Comparison of ENCODE assay signal across 32 cellular contexts in genomic region chr10:94180576-94180975, GRCh38.
"Had no signal": no experiment of that assay in that cellular context is flagged by ENCODE, and none has a peak within 500 bp of the region (broad histone marks: within the 10 kb centered on the region; RNA-seq: fewer than 3 reads in every experiment).

No MANE protein-coding gene starts in this region.

- DNase-seq: activated B cell treated with CpG ODN at 0.5 μM for 24 hours; activated CD4-positive, alpha-beta memory T cell treated with anti-CD3 and anti-CD28 coated beads for 36 hours; activated CD4-positive, alpha-beta T cell treated with anti-CD3 and anti-CD28 coated beads, Interleukin-2, amount 10 ng/mL, durations not matched to agents 24 days and 14 days; activated CD8-positive, alpha-beta memory T cell treated with anti-CD3 and anti-CD28 coated beads, Interleukin-2, amount 10 ng/mL, durations not matched to agents 7 days and 5 days; activated CD8-positive, alpha-beta memory T cell treated with anti-CD3 and anti-CD28 coated beads, Interleukin-2, amount 50 U/mL, for 4 hours; activated CD8-positive, alpha-beta T cell treated with anti-CD3 and anti-CD28 coated beads, Interleukin-2, amount 10 ng/mL, durations not matched to agents 7 days and 5 days; activated effector memory CD4-positive, alpha-beta T cell treated with anti-CD3 and anti-CD28 coated beads, Interleukin-2, amount 50 U/mL, for 16 hours; activated naive CD4-positive, alpha-beta T cell treated with anti-CD3 and anti-CD28 coated beads for 36 hours; activated naive CD8-positive, alpha-beta T cell treated with anti-CD3 and anti-CD28 coated beads for 36 hours; activated naive CD8-positive, alpha-beta T cell treated with anti-CD3 and anti-CD28 coated beads, Interleukin-2, amount 50 U/mL, for 24 hours; activated T-cell treated with anti-CD3 and anti-CD28 coated beads, Interleukin-2, amount 50 U/mL, for 1 hour; activated T-cell treated with anti-CD3 and anti-CD28 coated beads, Interleukin-2, amount 50 U/mL, for 48 hours; adrenal gland; amygdala; aorta; body of pancreas; caudate nucleus; cortex of kidney; dermis blood vessel endothelial cell; effector CD4-positive, alpha-beta T cell; effector memory CD8-positive, alpha-beta T cell; erythroblast; foreskin keratinocyte; gastrocnemius medialis; heart right ventricle; T-helper 2 cell had no signal

- H3K27ac ChIP-seq: adrenal gland, body of pancreas, esophagus muscularis mucosa, foreskin keratinocyte, gastrocnemius medialis, heart right ventricle, VCaP had no signal

- H3K4me1 Mint-ChIP-seq: activated B cell treated with CpG ODN at 0.5 μM for 24 hours; activated CD4-positive, alpha-beta T cell treated with anti-CD3 and anti-CD28 coated beads, Interleukin-2, amount 10 ng/mL, durations not matched to agents 24 days and 14 days; activated CD8-positive, alpha-beta memory T cell treated with anti-CD3 and anti-CD28 coated beads, Interleukin-2, amount 10 ng/mL, durations not matched to agents 7 days and 5 days; activated naive CD4-positive, alpha-beta T cell treated with anti-CD3 and anti-CD28 coated beads, Interleukin-2, amount 50 U/mL, for 24 hours; activated naive CD8-positive, alpha-beta T cell treated with anti-CD3 and anti-CD28 coated beads for 36 hours; activated naive CD8-positive, alpha-beta T cell treated with anti-CD3 and anti-CD28 coated beads, Interleukin-2, amount 50 U/mL, for 24 hours had no signal

- H3K4me1 ChIP-seq: adrenal gland, body of pancreas, gastrocnemius medialis had no signal

- H3K36me3 Mint-ChIP-seq: activated CD4-positive, alpha-beta memory T cell treated with anti-CD3 and anti-CD28 coated beads for 36 hours; activated naive CD4-positive, alpha-beta T cell treated with anti-CD3 and anti-CD28 coated beads, Interleukin-2, amount 50 U/mL, for 24 hours; activated naive CD8-positive, alpha-beta T cell treated with anti-CD3 and anti-CD28 coated beads for 36 hours had no signal

- H3K4me3 Mint-ChIP-seq: activated B cell treated with CpG ODN at 0.5 μM for 24 hours; activated CD4-positive, alpha-beta memory T cell treated with anti-CD3 and anti-CD28 coated beads for 36 hours; activated CD4-positive, alpha-beta T cell treated with anti-CD3 and anti-CD28 coated beads, Interleukin-2, amount 10 ng/mL, durations not matched to agents 24 days and 14 days; activated CD8-positive, alpha-beta memory T cell treated with anti-CD3 and anti-CD28 coated beads, Interleukin-2, amount 10 ng/mL, durations not matched to agents 7 days and 5 days; activated CD8-positive, alpha-beta T cell treated with anti-CD3 and anti-CD28 coated beads, Interleukin-2, amount 10 ng/mL, durations not matched to agents 7 days and 5 days; activated naive CD4-positive, alpha-beta T cell treated with anti-CD3 and anti-CD28 coated beads for 36 hours; activated naive CD4-positive, alpha-beta T cell treated with anti-CD3 and anti-CD28 coated beads, Interleukin-2, amount 50 U/mL, for 24 hours; activated naive CD8-positive, alpha-beta T cell treated with anti-CD3 and anti-CD28 coated beads for 36 hours; activated naive CD8-positive, alpha-beta T cell treated with anti-CD3 and anti-CD28 coated beads, Interleukin-2, amount 50 U/mL, for 24 hours; activated T-helper 1 cell treated with anti-CD3 and anti-CD28 coated beads, Interleukin-12 subunit alpha, Interleukin-12 subunit beta, Interleukin-2, Interleukin-4 antibody, amounts not matched to agents 30 ng/mL and 10 ng/mL and 1 ng/mL, durations not matched to agents 14 hours and 24 hours and 36 hours; effector memory CD8-positive, alpha-beta T cell had no signal

- H3K27me3 ChIP-seq: adrenal gland, body of pancreas, esophagus muscularis mucosa, foreskin keratinocyte, gastrocnemius medialis, heart right ventricle had no signal

- ATAC-seq: activated CD4-positive, CD25-positive, alpha-beta regulatory T cell treated with anti-CD3 and anti-CD28 coated beads, Interleukin-2, amount 50 U/mL, for 24 hours; activated CD8-positive, alpha-beta memory T cell treated with anti-CD3 and anti-CD28 coated beads, Interleukin-2, amount 10 ng/mL, durations not matched to agents 7 days and 5 days; activated CD8-positive, alpha-beta T cell treated with anti-CD3 and anti-CD28 coated beads, Interleukin-2, amount 10 ng/mL, durations not matched to agents 7 days and 5 days; activated naive CD8-positive, alpha-beta T cell treated with anti-CD3 and anti-CD28 coated beads, Interleukin-2, amount 50 U/mL, for 24 hours; body of pancreas; effector memory CD8-positive, alpha-beta T cell; foreskin keratinocyte; gastrocnemius medialis; heart right ventricle had no signal

- H3K27me3 Mint-ChIP-seq: activated B cell treated with CpG ODN at 0.5 μM for 24 hours; activated naive CD8-positive, alpha-beta T cell treated with anti-CD3 and anti-CD28 coated beads for 36 hours; activated naive CD8-positive, alpha-beta T cell treated with anti-CD3 and anti-CD28 coated beads, Interleukin-2, amount 50 U/mL, for 24 hours; effector memory CD8-positive, alpha-beta T cell had no signal

- H3K9me3 ChIP-seq: adrenal gland, body of pancreas, esophagus muscularis mucosa, gastrocnemius medialis, heart right ventricle had no signal

- H3K36me3 ChIP-seq: adrenal gland, esophagus muscularis mucosa, gastrocnemius medialis had no signal

- H3K9me3 Mint-ChIP-seq: activated B cell treated with CpG ODN at 0.5 μM for 24 hours; activated CD4-positive, alpha-beta memory T cell treated with anti-CD3 and anti-CD28 coated beads for 36 hours; activated CD4-positive, alpha-beta T cell treated with anti-CD3 and anti-CD28 coated beads, Interleukin-2, amount 10 ng/mL, durations not matched to agents 24 days and 14 days; activated naive CD4-positive, alpha-beta T cell treated with anti-CD3 and anti-CD28 coated beads for 36 hours; activated naive CD4-positive, alpha-beta T cell treated with anti-CD3 and anti-CD28 coated beads, Interleukin-2, amount 50 U/mL, for 24 hours; activated naive CD8-positive, alpha-beta T cell treated with anti-CD3 and anti-CD28 coated beads for 36 hours; activated naive CD8-positive, alpha-beta T cell treated with anti-CD3 and anti-CD28 coated beads, Interleukin-2, amount 50 U/mL, for 24 hours; activated T-helper 1 cell treated with anti-CD3 and anti-CD28 coated beads, Interleukin-12 subunit alpha, Interleukin-12 subunit beta, Interleukin-2, Interleukin-4 antibody, amounts not matched to agents 30 ng/mL and 10 ng/mL and 1 ng/mL, durations not matched to agents 14 hours and 24 hours and 36 hours; activated T-helper 2 cell treated with anti-CD3 and anti-CD28 coated beads, Interferon-gamma antibody, Interleukin-2, Interleukin-4, amounts not matched to agents 10 μg/mL and 5 μg/mL and 100 μg/mL, durations not matched to agents 14 hours and 24 hours and 36 hours; effector memory CD8-positive, alpha-beta T cell had no signal

- H3K27ac Mint-ChIP-seq: activated B cell treated with CpG ODN at 0.5 μM for 24 hours; activated CD4-positive, alpha-beta memory T cell treated with anti-CD3 and anti-CD28 coated beads for 36 hours; activated CD4-positive, alpha-beta T cell treated with anti-CD3 and anti-CD28 coated beads, Interleukin-2, amount 10 ng/mL, durations not matched to agents 24 days and 14 days; activated CD8-positive, alpha-beta memory T cell treated with anti-CD3 and anti-CD28 coated beads, Interleukin-2, amount 10 ng/mL, durations not matched to agents 7 days and 5 days; activated CD8-positive, alpha-beta T cell treated with anti-CD3 and anti-CD28 coated beads, Interleukin-2, amount 10 ng/mL, durations not matched to agents 7 days and 5 days; activated naive CD4-positive, alpha-beta T cell treated with anti-CD3 and anti-CD28 coated beads for 36 hours; activated naive CD4-positive, alpha-beta T cell treated with anti-CD3 and anti-CD28 coated beads, Interleukin-2, amount 50 U/mL, for 24 hours; activated naive CD8-positive, alpha-beta T cell treated with anti-CD3 and anti-CD28 coated beads for 36 hours; activated naive CD8-positive, alpha-beta T cell treated with anti-CD3 and anti-CD28 coated beads, Interleukin-2, amount 50 U/mL, for 24 hours; activated T-helper 1 cell treated with anti-CD3 and anti-CD28 coated beads, Interleukin-12 subunit alpha, Interleukin-12 subunit beta, Interleukin-2, Interleukin-4 antibody, amounts not matched to agents 30 ng/mL and 10 ng/mL and 1 ng/mL, durations not matched to agents 14 hours and 24 hours and 36 hours; activated T-helper 2 cell treated with anti-CD3 and anti-CD28 coated beads, Interferon-gamma antibody, Interleukin-2, Interleukin-4, amounts not matched to agents 10 μg/mL and 5 μg/mL and 100 μg/mL, durations not matched to agents 14 hours and 24 hours and 36 hours; effector memory CD8-positive, alpha-beta T cell had no signal

- H3K4me3 ChIP-seq: adrenal gland, body of pancreas, esophagus muscularis mucosa, gastrocnemius medialis, heart right ventricle had no signal
